ENCODE assay signal across 8 cellular contexts in the genomic region with DNA sequence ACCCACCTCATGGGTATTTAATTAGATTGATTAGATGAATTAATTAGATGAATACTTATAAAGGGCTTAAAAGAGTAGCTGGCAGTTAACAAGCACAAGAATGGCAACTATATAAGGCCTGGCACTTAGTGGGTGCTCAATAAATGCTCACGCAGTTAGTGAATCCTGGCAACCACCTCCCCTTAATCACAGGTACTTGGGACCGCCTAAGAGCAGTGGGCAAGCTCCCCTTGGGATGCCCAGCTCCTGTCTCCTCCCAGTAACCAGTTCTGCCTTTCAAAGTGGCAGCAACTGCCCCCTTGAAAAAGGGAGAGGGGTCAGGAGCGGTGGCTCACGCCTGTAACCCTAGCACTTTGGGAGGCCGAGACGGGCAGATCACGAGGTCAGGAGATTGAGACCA. TPM values are rescaled to one million over a fixed set of nuclear protein-coding genes. Genes with fewer than 3 reads are reported as not detected.
"Had no signal": no experiment of that assay in that cellular context is flagged by ENCODE, and none has a peak within 500 bp of the region (broad histone marks: within the 10 kb centered on the region; RNA-seq: fewer than 3 reads in every experiment).

No MANE protein-coding gene starts in this region.

- DNase-seq: IMR-90, KBM-7, KG1 had no signal

- H3K4me3 Mint-ChIP-seq: IgD-negative memory B cell had no signal

- H3K36me3 Mint-ChIP-seq: IgD-negative memory B cell had no signal

- H3K27ac Mint-ChIP-seq: IgD-negative memory B cell had no signal

- H3K4me3 ChIP-seq: K562 had no signal

RNA-seq across cellular contexts. Expression of a gene that starts 4.6 kb away (rescaled TPM):
- total RNA-seq: HepG2, HT-29, HT1080, IMR-90, K562 had no signal
